8 cellular contexts compared by ENCODE assay signal in genomic region chr17:41811549-41812175, GRCh38. TPM values are rescaled to one million over a fixed set of nuclear protein-coding genes. Genes with fewer than 3 reads are reported as not detected.
A peak's percentile ranks its signal among the peaks of the same experiment; 100 is the strongest.
DNase-seq lines count a peak whose midpoint lies in the region; ATAC-seq and TF ChIP-seq lines count a peak whose summit lies in the region.

Gene P3H4, minus strand, starts transcription at chr17:41811949. Its CDS starts 34 bp downstream, at chr17:41811915.

- H3K79me2 ChIP-seq in GM23338 (replicated peaks; ENCODE audit: insufficient read depth), result peaks cover 45% of the 10 kb centered on the region

- no peaks in the 10 kb centered on the region for H4K20me1 ChIP-seq in GM23338 (replicated peaks; ENCODE audit: insufficient read depth)

- H2AFZ ChIP-seq in GM23338, result peak within 1 kb of the TSS; percentile 98

- peak within 1 kb of the TSS; percentile 73 for H3K9ac ChIP-seq in rectal smooth muscle tissue (ENCODE audit: low read length)

- peak; percentile 67 for ATAC-seq in GM23338

- H3K27me3 Mint-ChIP-seq in Caco-2 (ENCODE audit: insufficient read depth, unreplicated experiment) (no peaks in the 10 kb centered on the region), GM23338 (ENCODE audit: insufficient read depth, low read depth, poor library complexity) (peaks cover 22% of the 10 kb centered on the region)

- H3K4me3 ChIP-seq in Caco-2 (ENCODE audit: low read depth, low read length), result peak within 1 kb of the TSS; percentile 91
- H3K4me3 ChIP-seq in GM23338, result peak within 1 kb of the TSS; percentile 98
- peak within 1 kb of the TSS; percentile 90 for H3K4me3 ChIP-seq in rectal smooth muscle tissue (ENCODE audit: low read length)
- H3K4me3 ChIP-seq in uterus, result peak within 1 kb of the TSS; percentile 74 to 78

- no peaks in the 10 kb centered on the region for H3K27me3 ChIP-seq in Caco-2 (replicated peaks; ENCODE audit: control insufficient read depth, insufficient read depth, low read length)
- H3K27me3 ChIP-seq in GM23338 (ENCODE audit: insufficient read depth), result peaks cover 9% of the 10 kb centered on the region
- H3K27me3 ChIP-seq in rectal smooth muscle tissue (ENCODE audit: control insufficient read depth, insufficient read depth, low read length), result no peaks in the 10 kb centered on the region
- H3K27me3 ChIP-seq in uterus, result no peaks in the 10 kb centered on the region

- BruUV-seq in Caco-2 (replicated peaks; lab: Mats Ljungman, UMichigan), result TSS peak; percentile 21

- peak within 1 kb of the TSS; percentile 67 for H3K27ac ChIP-seq in GM23338 (ENCODE audit: low read depth)
- peak within 1 kb of the TSS; percentile 1 for H3K27ac ChIP-seq in rectal smooth muscle tissue (ENCODE audit: low read depth, low read length)
- H3K27ac ChIP-seq in uterus, result peak within 1 kb of the TSS; percentile 83 to 86

- DNase-seq in Caco-2 (peak; percentile 82 to 90), GM23338 (ENCODE audit: low spot score) (peak; percentile 84), NCI-H1105 treated with DMSO at 0.1 percent for 48 hours (lab: John Stamatoyannopoulos, UW) (peak; percentile 58), T-helper 9 cell (peak; percentile 59), astrocyte of the hippocampus (ENCODE audit: low read depth, low spot score) (peak; percentile 94), hepatic stellate cell (ENCODE audit: low spot score) (peak; percentile 88), uterus (peak; percentile 73 to 82)

- H3K4me1 Mint-ChIP-seq in Caco-2 (ENCODE audit: low read depth, unreplicated experiment) (peaks cover 6% of the 10 kb centered on the region), GM23338 (peaks cover 19% of the 10 kb centered on the region)

- peak in 1 of 2 donors; percentile 46 for TF ChIP-seq POLR2A in uterus (IDR thresholded peaks at IDR 0.05)

- H3K4me3 Mint-ChIP-seq in Caco-2 (ENCODE audit: unreplicated experiment) (peak within 1 kb of the TSS; percentile 99), GM23338 (peak within 1 kb of the TSS; percentile 93)

- H3K9me3 ChIP-seq in Caco-2 (no peaks in the 10 kb centered on the region), uterus (no peaks in the 10 kb centered on the region)

- TF ChIP-seq CTCF in Caco-2 (IDR thresholded peaks at IDR 0.05; ENCODE audit: insufficient read depth in 1 of 2, low read depth in 1 of 2, low read length in 1 of 2, severe bottlenecking in 1 of 2, unreplicated experiment in 1 of 2) (peak; percentile 53 to 83), GM23338 (conservative IDR thresholded peaks at IDR 0.05; ENCODE audit: low read depth in 2 of 2) (peak; percentile 33 to 64; a peak in 3 of 4 replicates), uterus (IDR thresholded peaks at IDR 0.05) (peak; percentile 68 to 87 (median 84))

- intact Hi-C loops in Caco-2 (cut with micrococcal nuclease; ENCODE audit: unreplicated experiment), result loop anchor here (1.0 kb wide), 3 partner anchors 25 to 54 kb away; partner anchors contain the start of genes JUP and KLHL11
- intact Hi-C loops in uterus (cut with DNase I; ENCODE audit: low total_unique reads), result no loop called here

- no peaks in the 10 kb centered on the region for H3K9me2 ChIP-seq in GM23338 (ENCODE audit: insufficient read depth)

- CTCF ChIA-PET in Caco-2 (lab: Charles Lee), result interaction anchor here (0.6 to 3.5 kb wide), 16 partner anchors 11 to 327 kb away, joined by 3 to 44 read pairs (median 4); partner anchors contain the start of genes JUP, KLHL11 and ODAD4

- POLR2A ChIA-PET in Caco-2 (lab: Charles Lee), result interaction anchor here (0.5 to 3.7 kb wide), 9 partner anchors 11 to 123 kb away, joined by 3 to 44 read pairs (median 6); partner anchors contain the start of genes EIF1 and JUP

- H3K4me1 ChIP-seq in Caco-2 (peaks cover 21% of the 10 kb centered on the region), GM23338 (ENCODE audit: insufficient read depth) (peaks cover 28% of the 10 kb centered on the region), rectal smooth muscle tissue (ENCODE audit: control insufficient read depth, insufficient read depth, low read length) (peaks cover 9% of the 10 kb centered on the region), uterus (peaks cover 0 to 7% of the 10 kb centered on the region in 2 donors)

- peak within 1 kb of the TSS; percentile 98 for H3K4me2 ChIP-seq in GM23338

- peaks cover 12% of the 10 kb centered on the region for H3F3A ChIP-seq in GM23338 (replicated peaks; ENCODE audit: low read depth)

- H3K36me3 ChIP-seq in Caco-2 (ENCODE audit: control insufficient read depth, insufficient read depth, low read length), result peaks cover 3% of the 10 kb centered on the region
- H3K36me3 ChIP-seq in GM23338 (ENCODE audit: insufficient read depth), result no peaks in the 10 kb centered on the region
- peaks cover 2% of the 10 kb centered on the region for H3K36me3 ChIP-seq in rectal smooth muscle tissue (ENCODE audit: control insufficient read depth, insufficient read depth, low read length)
- no peaks in the 10 kb centered on the region for H3K36me3 ChIP-seq in uterus

- no peaks in the 10 kb centered on the region for H3K9me3 Mint-ChIP-seq in Caco-2 (ENCODE audit: unreplicated experiment)
- H3K9me3 Mint-ChIP-seq in GM23338, result peaks cover 9% of the 10 kb centered on the region; the same call in 2 of the 3 replicates

- H3K27ac Mint-ChIP-seq in Caco-2 (ENCODE audit: unreplicated experiment), result peak within 1 kb of the TSS; percentile 97
- H3K27ac Mint-ChIP-seq in GM23338, result peak within 1 kb of the TSS; percentile 90

- peaks cover 46% of the 10 kb centered on the region for H3K36me3 Mint-ChIP-seq in Caco-2 (ENCODE audit: insufficient read depth, unreplicated experiment)
- peaks cover 25% of the 10 kb centered on the region for H3K36me3 Mint-ChIP-seq in GM23338 (ENCODE audit: low read depth)

TF ChIP-seq in GM23338, 12 proteins besides CTCF, POLR2A, EP300 and RAD21:
- TF ChIP-seq EZH2 (IDR thresholded peaks at IDR 0.05; ENCODE audit: low read depth, unreplicated experiment) (no peak), REST (IDR thresholded peaks at IDR 0.05; ENCODE audit: unreplicated experiment) (peak; percentile 23), CREB1 (CRISPR knock-in tag; IDR thresholded peaks at IDR 0.05; ENCODE audit: low read depth) (0 out of 2 replicates have a peak, but pooled peaks have one; percentile 3)

RNA-seq across cellular contexts. Expression of gene P3H4, which starts in this region (rescaled TPM):
- 34.1 and 39.2 TPM in 2 replicates for total RNA-seq in Caco-2 (2022)
- 27.9 and 33.3 TPM in 2 replicates for total RNA-seq in GM23338 (2014; rRNA removed; shearing (Covaris generic))
- 16.0 and 17.0 TPM in 2 replicates for polyA plus RNA-seq in GM23338 (2016; fragmentation: Nextera tagmentation; extraction: Ambion mirVana)
- 10 to 100 TPM in 3 of 4 donors, 1 to 10 TPM in 1; 10.0 to 67.0 (median 35.1) TPM for total RNA-seq in uterus

Comparison
In these comparisons a context has a peak if more than half of its experiments do, and no peak if none do; other contexts are left out.
1. Peak in every context shown above with its lines: DNase-seq, ATAC-seq, H3K4me3 ChIP-seq and H3K27ac ChIP-seq.
2. H3K27ac ChIP-seq: peak in every context shown above with its lines; median percentile 84 in uterus; 67 in GM23338; 1 in rectal smooth muscle tissue.